20 cellular contexts compared by ENCODE assay signal in the genomic region with DNA sequence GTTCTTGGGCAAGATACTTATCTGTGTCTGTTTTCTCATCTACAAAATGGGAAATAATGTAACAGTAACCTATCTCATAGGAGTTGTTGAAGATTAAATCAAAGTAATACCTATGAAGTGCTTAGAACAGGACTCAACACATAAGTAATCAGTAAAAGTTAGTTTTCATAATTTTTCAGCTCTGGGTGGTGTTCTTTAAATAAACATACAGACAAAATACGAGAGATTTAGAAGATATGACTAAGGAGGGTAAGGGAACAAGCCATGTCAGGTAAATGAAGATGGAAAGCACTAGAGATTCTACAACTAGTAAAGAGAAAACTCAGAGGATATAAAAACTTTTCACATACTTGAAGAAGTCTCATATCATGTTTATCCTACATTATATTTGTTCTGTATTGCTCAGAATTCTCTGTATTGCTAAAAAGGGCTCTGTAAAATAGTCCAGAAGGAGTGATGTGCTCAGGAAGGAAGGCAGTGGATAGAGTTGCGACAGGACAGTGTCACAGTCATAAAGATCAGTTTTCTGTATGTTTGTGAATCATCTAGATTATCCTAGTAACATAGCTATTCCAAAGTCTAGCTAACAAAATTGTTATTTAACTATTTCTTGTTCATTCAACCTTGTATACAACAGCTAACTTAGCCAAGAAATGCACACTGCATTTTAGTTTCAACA.
"Had no signal": no experiment of that assay in that cellular context is flagged by ENCODE, and none has a peak within 500 bp of the region (broad histone marks: within the 10 kb centered on the region; RNA-seq: fewer than 3 reads in every experiment).

No MANE protein-coding gene starts in this region.

- H3K27me3 ChIP-seq: body of pancreas, right lobe of liver, testis, upper lobe of left lung had no signal

- H3K36me3 ChIP-seq: right lobe of liver had no signal

- H3K4me3 ChIP-seq: body of pancreas, right lobe of liver, testis, upper lobe of left lung had no signal

- H3K4me1 ChIP-seq: body of pancreas, parathyroid adenoma, right lobe of liver, testis, upper lobe of left lung had no signal

- H2AFZ ChIP-seq: parathyroid adenoma had no signal

- H3K4me1 Mint-ChIP-seq: activated CD4-positive, alpha-beta T cell treated with anti-CD3 and anti-CD28 coated beads for 36 hours; activated T-helper 17 cell treated with anti-CD3 and anti-CD28 coated beads, Interleukin-2, amount 50 U/mL, for 72 hours; immature natural killer cell; stimulated activated memory B cell treated with anti-CD40 and anti-IgM and Interleukin-4, amounts not matched to agents 10 μg/mL and 1 μg/mL and 100 μg/mL, for 72 hours; WTC11 had no signal

- H3K9me3 ChIP-seq: body of pancreas, right lobe of liver, testis, upper lobe of left lung had no signal

- ATAC-seq: activated CD4-positive, alpha-beta T cell treated with anti-CD3 and anti-CD28 coated beads for 36 hours; activated T-helper 17 cell treated with anti-CD3 and anti-CD28 coated beads, Interleukin-2, amount 50 U/mL, for 72 hours; body of pancreas; natural killer cell treated with Interleukin-12 subunit alpha and Interleukin-12 subunit beta and Interleukin-15 and Interleukin-18, amount 100 ng/mL, for 72 hours; right lobe of liver; stimulated activated memory B cell treated with anti-CD40 and anti-IgM and Interleukin-4, amounts not matched to agents 10 μg/mL and 1 μg/mL and 100 μg/mL, for 72 hours; WTC11 had no signal

- H3K79me2 ChIP-seq: parathyroid adenoma had no signal

- H3K27me3 Mint-ChIP-seq: activated CD4-positive, alpha-beta memory T cell treated with anti-CD3 and anti-CD28 coated beads for 36 hours; activated CD4-positive, alpha-beta T cell treated with anti-CD3 and anti-CD28 coated beads for 36 hours; activated T-helper 17 cell treated with anti-CD3 and anti-CD28 coated beads, Interleukin-2, amount 50 U/mL, for 72 hours; natural killer cell treated with Interleukin-12 subunit alpha and Interleukin-12 subunit beta and Interleukin-15 and Interleukin-18, amount 100 ng/mL, for 72 hours; stimulated activated memory B cell treated with anti-CD40 and anti-IgM and Interleukin-4, amounts not matched to agents 10 μg/mL and 1 μg/mL and 100 μg/mL, for 72 hours had no signal

- DNase-seq: activated CD4-positive, alpha-beta memory T cell treated with anti-CD3 and anti-CD28 coated beads for 36 hours; activated CD4-positive, alpha-beta T cell treated with anti-CD3 and anti-CD28 coated beads for 36 hours; activated naive CD4-positive, alpha-beta T cell treated with anti-CD3 and anti-CD28 coated beads for 36 hours; activated T-cell treated with anti-CD3 and anti-CD28 coated beads for 4 hours; body of pancreas; central memory CD4-positive, alpha-beta T cell; immature natural killer cell; mesendoderm; right lobe of liver; stimulated activated CD4-positive, alpha-beta T cell treated with anti-CD3 and anti-CD28 coated beads, Interleukin-4, amount 100 ng/mL, for 24 hours; testis had no signal

- H3K9ac ChIP-seq: parathyroid adenoma had no signal

- H3K4me3 Mint-ChIP-seq: activated CD4-positive, alpha-beta memory T cell treated with anti-CD3 and anti-CD28 coated beads for 36 hours; activated CD4-positive, alpha-beta T cell treated with anti-CD3 and anti-CD28 coated beads for 36 hours; activated naive CD4-positive, alpha-beta T cell treated with anti-CD3 and anti-CD28 coated beads for 36 hours; activated T-helper 17 cell treated with anti-CD3 and anti-CD28 coated beads, Interleukin-2, amount 50 U/mL, for 72 hours; immature natural killer cell; natural killer cell treated with Interleukin-12 subunit alpha and Interleukin-12 subunit beta and Interleukin-15 and Interleukin-18, amount 100 ng/mL, for 72 hours; stimulated activated memory B cell treated with anti-CD40 and anti-IgM and Interleukin-4, amounts not matched to agents 10 μg/mL and 1 μg/mL and 100 μg/mL, for 72 hours; T-helper 2 cell treated with Interferon-gamma antibody and Interleukin-4, amounts not matched to agents 5 μg/mL and 100 μg/mL, for 36 hours; WTC11 had no signal

- H3K27ac ChIP-seq: body of pancreas, parathyroid adenoma, right lobe of liver, testis, upper lobe of left lung had no signal

- H3K9me3 Mint-ChIP-seq: activated CD4-positive, alpha-beta memory T cell treated with anti-CD3 and anti-CD28 coated beads for 36 hours; activated naive CD4-positive, alpha-beta T cell treated with anti-CD3 and anti-CD28 coated beads for 36 hours; activated T-helper 17 cell treated with anti-CD3 and anti-CD28 coated beads, Interleukin-2, amount 50 U/mL, for 72 hours; immature natural killer cell; natural killer cell treated with Interleukin-12 subunit alpha and Interleukin-12 subunit beta and Interleukin-15 and Interleukin-18, amount 100 ng/mL, for 72 hours; stimulated activated memory B cell treated with anti-CD40 and anti-IgM and Interleukin-4, amounts not matched to agents 10 μg/mL and 1 μg/mL and 100 μg/mL, for 72 hours; T-helper 2 cell treated with Interferon-gamma antibody and Interleukin-4, amounts not matched to agents 5 μg/mL and 100 μg/mL, for 36 hours; WTC11 had no signal

- H3K27ac Mint-ChIP-seq: activated CD4-positive, alpha-beta memory T cell treated with anti-CD3 and anti-CD28 coated beads for 36 hours; activated CD4-positive, alpha-beta T cell treated with anti-CD3 and anti-CD28 coated beads for 36 hours; activated naive CD4-positive, alpha-beta T cell treated with anti-CD3 and anti-CD28 coated beads for 36 hours; activated T-helper 17 cell treated with anti-CD3 and anti-CD28 coated beads, Interleukin-2, amount 50 U/mL, for 72 hours; immature natural killer cell; natural killer cell treated with Interleukin-12 subunit alpha and Interleukin-12 subunit beta and Interleukin-15 and Interleukin-18, amount 100 ng/mL, for 72 hours; stimulated activated memory B cell treated with anti-CD40 and anti-IgM and Interleukin-4, amounts not matched to agents 10 μg/mL and 1 μg/mL and 100 μg/mL, for 72 hours; T-helper 2 cell treated with Interferon-gamma antibody and Interleukin-4, amounts not matched to agents 5 μg/mL and 100 μg/mL, for 36 hours; WTC11 had no signal

- FAIRE-seq: colon, endometrium had no signal
